ENCODE assay signal across 19 cellular contexts in genomic region chr11:9207229-9207628, GRCh38. TPM values are rescaled to one million over a fixed set of nuclear protein-coding genes. Genes with fewer than 3 reads are reported as not detected.
DNase-seq lines count a peak whose midpoint lies in the region; ATAC-seq and TF ChIP-seq lines count a peak whose summit lies in the region.
"Had no signal": no experiment of that assay in that cellular context is flagged by ENCODE, and none has a peak within 500 bp of the region (broad histone marks: within the 10 kb centered on the region; RNA-seq: fewer than 3 reads in every experiment).

No MANE protein-coding gene starts in this region.

- no peaks in the 10 kb centered on the region for H3K27me3 ChIP-seq in left ventricle myocardium inferior (ENCODE audit: low read depth)
- H3K27me3 ChIP-seq: BLaER1 had no signal

- H3K4me1 Mint-ChIP-seq in chondrocyte (ENCODE audit: low read depth) (peaks cover 59% of the 10 kb centered on the region), neural crest cell (peaks cover 13% of the 10 kb centered on the region)

- TF ChIP-seq CTCF in left ventricle myocardium inferior (IDR thresholded peaks at IDR 0.05; ENCODE audit: borderline replicate concordance) (no peak), chondrocyte (IDR thresholded peaks at IDR 0.05) (no peak), neural crest cell (conservative IDR thresholded peaks at IDR 0.05) (no peak)

- no peak for DNase-seq in left ventricle myocardium inferior
- no peak for DNase-seq in Right ventricle myocardium superior
- DNase-seq in chondrocyte (ENCODE audit: low spot score): no peak
- no peak for DNase-seq in neural crest cell (ENCODE audit: low read depth, low spot score)
- no peak for DNase-seq in retina
- DNase-seq: CD4-positive, alpha-beta memory T cell; GF-D8; KBM-7; NCI-H187; NCI-H2227 treated with DMSO at 0.1 percent for 48 hours; NCI-H524; NCI-H82; PC-3; RPMI8226; SIG-M5 had no signal

- peaks cover 93% of the 10 kb centered on the region for H3K4me1 ChIP-seq in left ventricle myocardium inferior

- no peaks in the 10 kb centered on the region for H3K9me3 ChIP-seq in left ventricle myocardium inferior (replicated peaks)
- H3K9me3 ChIP-seq: BLaER1 had no signal

- H3K36me3 Mint-ChIP-seq in chondrocyte (ENCODE audit: low read depth): peaks cover 11% of the 10 kb centered on the region
- no peaks in the 10 kb centered on the region for H3K36me3 Mint-ChIP-seq in neural crest cell (ENCODE audit: low read depth)

- peaks cover 16% of the 10 kb centered on the region for H3K36me3 ChIP-seq in left ventricle myocardium inferior

- H3K9me3 Mint-ChIP-seq in chondrocyte (ENCODE audit: low read depth) (no peaks in the 10 kb centered on the region), neural crest cell (no peaks in the 10 kb centered on the region)
- H3K9me3 Mint-ChIP-seq: CD4-positive, alpha-beta memory T cell had no signal

- H3K4me3 ChIP-seq in left ventricle myocardium inferior: no peak overlapping the region
- H3K4me3 ChIP-seq: BLaER1 had no signal

- H3K27me3 Mint-ChIP-seq in chondrocyte (ENCODE audit: low read depth) (no peaks in the 10 kb centered on the region), neural crest cell (ENCODE audit: low read depth) (no peaks in the 10 kb centered on the region)
- H3K27me3 Mint-ChIP-seq: CD4-positive, alpha-beta memory T cell had no signal

- H3K27ac ChIP-seq in left ventricle myocardium inferior (replicated peaks) (peak overlapping the region; percentile 34), temporal lobe (ENCODE audit: low read depth, low read length) (peak overlapping the region; percentile 19)
- H3K27ac ChIP-seq: BLaER1 had no signal

- ATAC-seq in Right ventricle myocardium superior (ENCODE audit: poor library complexity): no peak
- no peak for ATAC-seq in GM18861 (IDR thresholded peaks at IDR 0.05; ENCODE audit: unreplicated experiment)
- ATAC-seq in HG02938 (IDR thresholded peaks at IDR 0.05; ENCODE audit: unreplicated experiment): no peak
- ATAC-seq: PC-3 had no signal

- H3K27ac Mint-ChIP-seq in chondrocyte (ENCODE audit: unreplicated experiment) (peak overlapping the region; percentile 58), neural crest cell (ENCODE audit: unreplicated experiment) (peak overlapping the region; percentile 32)

- H3K4me3 Mint-ChIP-seq in chondrocyte (ENCODE audit: unreplicated experiment) (no peak overlapping the region), neural crest cell (no peak overlapping the region)
- H3K4me3 Mint-ChIP-seq: CD4-positive, alpha-beta memory T cell had no signal

- intact Hi-C loops in left ventricle myocardium inferior (cut with micrococcal nuclease): no loop called here
- intact Hi-C loops in Right ventricle myocardium superior (cut with DNase I): no loop called here

RNA-seq across cellular contexts. Expression of gene DENND5A, which starts 57.9 kb away (rescaled TPM):
- 117 TPM for total RNA-seq in left ventricle myocardium inferior
- 96.1 TPM for total RNA-seq in Right ventricle myocardium superior
- 94.0 to 116 TPM (median 111 TPM) in 3 replicates for total RNA-seq in chondrocyte
- 113 and 116 TPM in 2 replicates for total RNA-seq in neural crest cell
- total RNA-seq in temporal lobe: 108 TPM
